2 cellular contexts compared by ENCODE assay signal in the genomic region with DNA sequence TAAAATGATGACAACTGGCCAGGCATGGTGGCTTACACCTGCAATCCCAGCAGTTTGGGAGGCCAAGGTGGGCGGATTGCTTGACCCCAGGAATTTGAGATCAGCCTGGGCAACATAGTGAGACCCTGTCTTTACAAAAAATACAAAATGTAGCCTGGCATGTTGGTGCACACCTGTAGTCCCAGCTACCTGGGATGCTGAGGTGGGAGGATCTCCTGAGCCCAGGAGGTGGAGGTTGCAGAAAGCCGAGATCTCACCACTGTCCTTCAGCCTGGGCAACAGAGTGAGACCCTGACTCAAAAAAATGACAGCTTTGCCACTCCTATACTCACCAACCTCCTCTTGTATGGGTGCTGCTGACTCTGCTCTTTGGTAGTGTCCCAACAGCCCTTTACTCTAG.
TF ChIP-seq lines count a peak whose summit lies in the region.

No MANE protein-coding gene starts in this region.

TF ChIP-seq in HEK293, 187 proteins besides CTCF, POLR2A, EP300 and RAD21:
- TF ChIP-seq, protein P1, sequence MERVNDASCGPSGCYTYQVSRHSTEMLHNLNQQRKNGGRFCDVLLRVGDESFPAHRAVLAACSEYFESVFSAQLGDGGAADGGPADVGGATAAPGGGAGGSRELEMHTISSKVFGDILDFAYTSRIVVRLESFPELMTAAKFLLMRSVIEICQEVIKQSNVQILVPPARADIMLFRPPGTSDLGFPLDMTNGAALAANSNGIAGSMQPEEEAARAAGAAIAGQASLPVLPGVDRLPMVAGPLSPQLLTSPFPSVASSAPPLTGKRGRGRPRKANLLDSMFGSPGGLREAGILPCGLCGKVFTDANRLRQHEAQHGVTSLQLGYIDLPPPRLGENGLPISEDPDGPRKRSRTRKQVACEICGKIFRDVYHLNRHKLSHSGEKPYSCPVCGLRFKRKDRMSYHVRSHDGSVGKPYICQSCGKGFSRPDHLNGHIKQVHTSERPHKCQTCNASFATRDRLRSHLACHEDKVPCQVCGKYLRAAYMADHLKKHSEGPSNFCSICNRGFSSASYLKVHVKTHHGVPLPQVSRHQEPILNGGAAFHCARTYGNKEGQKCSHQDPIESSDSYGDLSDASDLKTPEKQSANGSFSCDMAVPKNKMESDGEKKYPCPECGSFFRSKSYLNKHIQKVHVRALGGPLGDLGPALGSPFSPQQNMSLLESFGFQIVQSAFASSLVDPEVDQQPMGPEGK (tag by site-specific recombination; IDR thresholded peaks at IDR 0.05) = no peak
- TF ChIP-seq ZNF121 (tag by site-specific recombination; IDR thresholded peaks at IDR 0.05) = peak; percentile 91

TF ChIP-seq in H1, 55 proteins besides CTCF, POLR2A, EP300 and RAD21:
- TF ChIP-seq GABPA (IDR thresholded peaks at IDR 0.05; ENCODE audit: borderline replicate concordance, insufficient read depth, low read length) (no peak), SIRT6 (IDR thresholded peaks at IDR 0.05; ENCODE audit: low read length) (no peak)
- TF ChIP-seq, protein P2, sequence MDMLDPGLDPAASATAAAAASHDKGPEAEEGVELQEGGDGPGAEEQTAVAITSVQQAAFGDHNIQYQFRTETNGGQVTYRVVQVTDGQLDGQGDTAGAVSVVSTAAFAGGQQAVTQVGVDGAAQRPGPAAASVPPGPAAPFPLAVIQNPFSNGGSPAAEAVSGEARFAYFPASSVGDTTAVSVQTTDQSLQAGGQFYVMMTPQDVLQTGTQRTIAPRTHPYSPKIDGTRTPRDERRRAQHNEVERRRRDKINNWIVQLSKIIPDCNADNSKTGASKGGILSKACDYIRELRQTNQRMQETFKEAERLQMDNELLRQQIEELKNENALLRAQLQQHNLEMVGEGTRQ (IDR thresholded peaks at IDR 0.05; ENCODE audit: low read length) = no peak
TF ChIP-seq in H1: peak in this region for 0.
